8 cellular contexts compared by ENCODE assay signal in the genomic region with DNA sequence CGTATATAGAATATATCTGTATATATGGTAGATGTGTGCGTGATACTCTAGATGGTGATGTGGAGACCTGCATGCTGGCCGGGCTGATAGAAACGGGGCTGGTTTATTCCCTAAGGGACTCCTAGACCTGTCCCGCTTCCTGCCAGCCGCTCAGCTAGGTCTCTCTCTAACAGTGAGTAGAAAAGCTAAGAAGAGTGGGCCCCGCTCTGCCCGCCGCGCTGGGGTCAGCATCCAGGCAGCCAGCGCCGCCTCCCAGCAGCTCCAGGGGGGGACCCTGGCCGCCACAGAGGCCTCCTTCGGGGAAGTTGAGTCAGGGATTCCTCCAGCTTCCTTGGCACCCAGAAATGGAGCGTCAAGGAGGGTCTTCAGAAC.
DNase-seq lines count a peak whose midpoint lies in the region; ATAC-seq lines count a peak whose summit lies in the region.

No MANE protein-coding gene starts in this region.

- peak overlapping the region; percentile 54 to 85 for H3K4me3 Mint-ChIP-seq in stimulated activated naive CD8-positive, alpha-beta T cell treated with anti-CD3 and anti-CD28 coated beads, Interleukin-15, amount 100 ng/mL, for 72 hours

- ATAC-seq in GM19463 (IDR thresholded peaks at IDR 0.05; ENCODE audit: unreplicated experiment) (peak; percentile 44), GM18858 (IDR thresholded peaks at IDR 0.05; ENCODE audit: unreplicated experiment) (no peak)
- ATAC-seq in stimulated activated naive CD8-positive, alpha-beta T cell treated with anti-CD3 and anti-CD28 coated beads, Interleukin-15, amount 100 ng/mL, for 72 hours = peak; percentile 22

- no peaks in the 10 kb centered on the region for H3K9me3 ChIP-seq in NT2/D1 (ENCODE audit: insufficient read depth, low read length)

- H3K36me3 ChIP-seq in NT2/D1 (ENCODE audit: insufficient read depth, insufficient read length, low read length) = no peaks in the 10 kb centered on the region

- no peaks in the 10 kb centered on the region for H3K9me3 Mint-ChIP-seq in stimulated activated naive CD8-positive, alpha-beta T cell treated with anti-CD3 and anti-CD28 coated beads, Interleukin-15, amount 100 ng/mL, for 72 hours

- peaks cover 68% of the 10 kb centered on the region for H3K4me1 Mint-ChIP-seq in stimulated activated naive CD8-positive, alpha-beta T cell treated with anti-CD3 and anti-CD28 coated beads, Interleukin-15, amount 100 ng/mL, for 72 hours

- H3K9ac ChIP-seq in NT2/D1 (ENCODE audit: insufficient read length, low read depth) = peak overlapping the region; percentile 12

- H3K27ac Mint-ChIP-seq in stimulated activated naive CD8-positive, alpha-beta T cell treated with anti-CD3 and anti-CD28 coated beads, Interleukin-15, amount 100 ng/mL, for 72 hours = peak overlapping the region in 1 of 2 donors; percentile 96

- DNase-seq in NT2/D1 (ENCODE audit: low read depth, low spot score) (no peak), germinal center (ENCODE audit: low spot score) (peak; percentile 70), NCI-H146 (lab: John Stamatoyannopoulos, UW) (no peak), NCI-H2081 (lab: John Stamatoyannopoulos, UW) (no peak), NCI-H1105 (lab: John Stamatoyannopoulos, UW) (no peak)
- no peak for DNase-seq in stimulated activated naive CD8-positive, alpha-beta T cell treated with anti-CD3 and anti-CD28 coated beads, Interleukin-15, amount 100 ng/mL, for 72 hours

- no peaks in the 10 kb centered on the region for H3K27me3 Mint-ChIP-seq in stimulated activated naive CD8-positive, alpha-beta T cell treated with anti-CD3 and anti-CD28 coated beads, Interleukin-15, amount 100 ng/mL, for 72 hours

- peaks cover 6% of the 10 kb centered on the region for H3K27me3 ChIP-seq in NT2/D1 (ENCODE audit: insufficient read depth, insufficient read length)

- H3K4me1 ChIP-seq in NT2/D1 (ENCODE audit: insufficient read depth, insufficient read length) = peaks cover 37% of the 10 kb centered on the region

- no peak overlapping the region for H3K4me3 ChIP-seq in NT2/D1 (ENCODE audit: insufficient read length, low read depth)
